Comparison of ENCODE assay signal across 1 cellular context in the genomic region with DNA sequence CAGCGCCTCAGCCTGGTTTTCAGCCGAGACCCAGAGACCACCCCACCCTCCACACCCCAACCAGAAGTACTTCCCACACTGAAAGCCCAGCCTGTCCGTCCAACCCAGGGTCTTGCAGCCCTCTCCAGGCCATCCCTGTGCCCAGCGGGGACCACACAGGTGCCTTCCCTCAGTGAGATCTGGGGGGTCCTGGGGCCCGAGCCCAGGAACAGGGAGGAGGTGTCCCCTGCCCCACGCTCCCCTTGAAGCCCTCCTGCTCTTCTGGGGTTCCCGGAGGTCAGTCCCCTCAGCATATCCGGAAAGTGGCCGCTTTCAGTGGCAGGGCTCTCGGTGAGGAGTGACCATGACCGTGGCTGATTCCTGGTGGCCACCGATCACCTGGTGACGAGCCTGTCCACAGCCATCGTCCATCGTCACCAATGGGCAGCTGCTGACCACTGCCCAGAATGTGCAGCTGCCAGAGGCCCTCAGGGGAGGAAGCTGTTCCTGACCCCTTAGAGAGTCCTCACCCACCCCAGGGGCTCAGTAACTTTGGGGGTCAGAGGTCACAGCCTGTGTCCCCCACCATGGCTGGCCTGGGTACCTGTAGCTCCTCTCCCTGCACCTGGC.
TF ChIP-seq lines count a peak whose summit lies in the region.

No MANE protein-coding gene starts in this region.

TF ChIP-seq in HEK293, 187 proteins besides CTCF, POLR2A, EP300 and RAD21 (continued from another document):
- TF ChIP-seq, protein P1, sequence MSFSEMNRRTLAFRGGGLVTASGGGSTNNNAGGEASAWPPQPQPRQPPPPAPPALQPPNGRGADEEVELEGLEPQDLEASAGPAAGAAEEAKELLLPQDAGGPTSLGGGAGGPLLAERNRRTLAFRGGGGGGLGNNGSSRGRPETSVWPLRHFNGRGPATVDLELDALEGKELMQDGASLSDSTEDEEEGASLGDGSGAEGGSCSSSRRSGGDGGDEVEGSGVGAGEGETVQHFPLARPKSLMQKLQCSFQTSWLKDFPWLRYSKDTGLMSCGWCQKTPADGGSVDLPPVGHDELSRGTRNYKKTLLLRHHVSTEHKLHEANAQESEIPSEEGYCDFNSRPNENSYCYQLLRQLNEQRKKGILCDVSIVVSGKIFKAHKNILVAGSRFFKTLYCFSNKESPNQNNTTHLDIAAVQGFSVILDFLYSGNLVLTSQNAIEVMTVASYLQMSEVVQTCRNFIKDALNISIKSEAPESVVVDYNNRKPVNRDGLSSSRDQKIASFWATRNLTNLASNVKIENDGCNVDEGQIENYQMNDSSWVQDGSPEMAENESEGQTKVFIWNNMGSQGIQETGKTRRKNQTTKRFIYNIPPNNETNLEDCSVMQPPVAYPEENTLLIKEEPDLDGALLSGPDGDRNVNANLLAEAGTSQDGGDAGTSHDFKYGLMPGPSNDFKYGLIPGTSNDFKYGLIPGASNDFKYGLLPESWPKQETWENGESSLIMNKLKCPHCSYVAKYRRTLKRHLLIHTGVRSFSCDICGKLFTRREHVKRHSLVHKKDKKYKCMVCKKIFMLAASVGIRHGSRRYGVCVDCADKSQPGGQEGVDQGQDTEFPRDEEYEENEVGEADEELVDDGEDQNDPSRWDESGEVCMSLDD (tag by site-specific recombination; IDR thresholded peaks at IDR 0.05): 0 out of 2 replicates have a peak, but pooled peaks have one; percentile 17
- no peak for TF ChIP-seq SETDB1 (IDR thresholded peaks at IDR 0.05; ENCODE audit: insufficient read length, low read length)
- TF ChIP-seq BCL11A (tag by site-specific recombination; IDR thresholded peaks at IDR 0.05; ENCODE audit: low read depth): peak; percentile 86
- TF ChIP-seq, protein P2, sequence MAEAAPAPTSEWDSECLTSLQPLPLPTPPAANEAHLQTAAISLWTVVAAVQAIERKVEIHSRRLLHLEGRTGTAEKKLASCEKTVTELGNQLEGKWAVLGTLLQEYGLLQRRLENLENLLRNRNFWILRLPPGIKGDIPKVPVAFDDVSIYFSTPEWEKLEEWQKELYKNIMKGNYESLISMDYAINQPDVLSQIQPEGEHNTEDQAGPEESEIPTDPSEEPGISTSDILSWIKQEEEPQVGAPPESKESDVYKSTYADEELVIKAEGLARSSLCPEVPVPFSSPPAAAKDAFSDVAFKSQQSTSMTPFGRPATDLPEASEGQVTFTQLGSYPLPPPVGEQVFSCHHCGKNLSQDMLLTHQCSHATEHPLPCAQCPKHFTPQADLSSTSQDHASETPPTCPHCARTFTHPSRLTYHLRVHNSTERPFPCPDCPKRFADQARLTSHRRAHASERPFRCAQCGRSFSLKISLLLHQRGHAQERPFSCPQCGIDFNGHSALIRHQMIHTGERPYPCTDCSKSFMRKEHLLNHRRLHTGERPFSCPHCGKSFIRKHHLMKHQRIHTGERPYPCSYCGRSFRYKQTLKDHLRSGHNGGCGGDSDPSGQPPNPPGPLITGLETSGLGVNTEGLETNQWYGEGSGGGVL (tag by site-specific recombination; IDR thresholded peaks at IDR 0.05): 0 out of 2 replicates have a peak, but pooled peaks have one; percentile 11
